ENCODE assay signal across 1 cellular context in the genomic region with DNA sequence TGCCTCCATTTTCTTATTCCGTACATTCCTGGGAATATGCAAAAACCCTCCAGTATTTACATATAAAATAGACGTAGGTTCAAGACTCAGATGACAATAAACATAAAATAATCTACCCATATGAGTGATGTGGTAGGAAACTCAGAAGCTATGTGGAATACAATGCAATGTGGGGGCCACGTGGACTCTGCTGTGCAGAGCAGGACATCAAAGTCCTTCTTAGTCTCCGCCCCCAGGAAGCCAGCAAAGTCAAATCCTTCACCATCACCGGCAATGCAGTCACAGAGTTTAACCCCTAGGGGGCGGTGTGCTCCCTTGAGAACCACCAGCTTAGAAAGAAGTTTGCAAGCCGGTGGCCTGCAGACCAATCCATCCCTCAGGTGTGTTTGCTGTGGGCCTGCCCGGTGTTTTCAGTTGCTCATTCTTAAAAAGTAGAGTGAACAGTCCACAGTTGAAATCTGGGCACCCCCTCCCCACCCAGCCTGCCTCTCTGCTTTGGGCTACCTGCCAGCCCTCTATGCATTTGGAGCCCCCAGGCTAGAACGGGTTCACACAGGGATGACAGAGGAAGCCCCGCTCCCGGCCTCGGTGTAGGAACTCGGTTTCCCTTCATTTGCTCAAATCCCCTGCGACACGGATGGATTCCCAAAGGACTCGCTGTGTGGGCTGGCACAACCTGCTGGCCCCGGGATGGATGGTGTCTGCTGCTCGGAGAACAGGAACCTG.
TF ChIP-seq lines count a peak whose summit lies in the region.

No MANE protein-coding gene starts in this region.

TF ChIP-seq in HepG2, 621 proteins besides CTCF, POLR2A, EP300 and RAD21 (continued from another document and continues in another):
- TF ChIP-seq, protein P1, sequence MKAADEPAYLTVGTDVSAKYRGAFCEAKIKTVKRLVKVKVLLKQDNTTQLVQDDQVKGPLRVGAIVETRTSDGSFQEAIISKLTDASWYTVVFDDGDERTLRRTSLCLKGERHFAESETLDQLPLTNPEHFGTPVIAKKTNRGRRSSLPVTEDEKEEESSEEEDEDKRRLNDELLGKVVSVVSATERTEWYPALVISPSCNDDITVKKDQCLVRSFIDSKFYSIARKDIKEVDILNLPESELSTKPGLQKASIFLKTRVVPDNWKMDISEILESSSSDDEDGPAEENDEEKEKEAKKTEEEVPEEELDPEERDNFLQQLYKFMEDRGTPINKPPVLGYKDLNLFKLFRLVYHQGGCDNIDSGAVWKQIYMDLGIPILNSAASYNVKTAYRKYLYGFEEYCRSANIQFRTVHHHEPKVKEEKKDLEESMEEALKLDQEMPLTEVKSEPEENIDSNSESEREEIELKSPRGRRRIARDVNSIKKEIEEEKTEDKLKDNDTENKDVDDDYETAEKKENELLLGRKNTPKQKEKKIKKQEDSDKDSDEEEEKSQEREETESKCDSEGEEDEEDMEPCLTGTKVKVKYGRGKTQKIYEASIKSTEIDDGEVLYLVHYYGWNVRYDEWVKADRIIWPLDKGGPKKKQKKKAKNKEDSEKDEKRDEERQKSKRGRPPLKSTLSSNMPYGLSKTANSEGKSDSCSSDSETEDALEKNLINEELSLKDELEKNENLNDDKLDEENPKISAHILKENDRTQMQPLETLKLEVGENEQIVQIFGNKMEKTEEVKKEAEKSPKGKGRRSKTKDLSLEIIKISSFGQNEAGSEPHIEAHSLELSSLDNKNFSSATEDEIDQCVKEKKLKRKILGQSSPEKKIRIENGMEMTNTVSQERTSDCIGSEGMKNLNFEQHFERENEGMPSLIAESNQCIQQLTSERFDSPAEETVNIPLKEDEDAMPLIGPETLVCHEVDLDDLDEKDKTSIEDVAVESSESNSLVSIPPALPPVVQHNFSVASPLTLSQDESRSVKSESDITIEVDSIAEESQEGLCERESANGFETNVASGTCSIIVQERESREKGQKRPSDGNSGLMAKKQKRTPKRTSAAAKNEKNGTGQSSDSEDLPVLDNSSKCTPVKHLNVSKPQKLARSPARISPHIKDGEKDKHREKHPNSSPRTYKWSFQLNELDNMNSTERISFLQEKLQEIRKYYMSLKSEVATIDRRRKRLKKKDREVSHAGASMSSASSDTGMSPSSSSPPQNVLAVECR (CRISPR knock-in tag; IDR thresholded peaks at IDR 0.05; ENCODE audit: borderline replicate concordance) = peak; percentile 63
- TF ChIP-seq, protein P2, sequence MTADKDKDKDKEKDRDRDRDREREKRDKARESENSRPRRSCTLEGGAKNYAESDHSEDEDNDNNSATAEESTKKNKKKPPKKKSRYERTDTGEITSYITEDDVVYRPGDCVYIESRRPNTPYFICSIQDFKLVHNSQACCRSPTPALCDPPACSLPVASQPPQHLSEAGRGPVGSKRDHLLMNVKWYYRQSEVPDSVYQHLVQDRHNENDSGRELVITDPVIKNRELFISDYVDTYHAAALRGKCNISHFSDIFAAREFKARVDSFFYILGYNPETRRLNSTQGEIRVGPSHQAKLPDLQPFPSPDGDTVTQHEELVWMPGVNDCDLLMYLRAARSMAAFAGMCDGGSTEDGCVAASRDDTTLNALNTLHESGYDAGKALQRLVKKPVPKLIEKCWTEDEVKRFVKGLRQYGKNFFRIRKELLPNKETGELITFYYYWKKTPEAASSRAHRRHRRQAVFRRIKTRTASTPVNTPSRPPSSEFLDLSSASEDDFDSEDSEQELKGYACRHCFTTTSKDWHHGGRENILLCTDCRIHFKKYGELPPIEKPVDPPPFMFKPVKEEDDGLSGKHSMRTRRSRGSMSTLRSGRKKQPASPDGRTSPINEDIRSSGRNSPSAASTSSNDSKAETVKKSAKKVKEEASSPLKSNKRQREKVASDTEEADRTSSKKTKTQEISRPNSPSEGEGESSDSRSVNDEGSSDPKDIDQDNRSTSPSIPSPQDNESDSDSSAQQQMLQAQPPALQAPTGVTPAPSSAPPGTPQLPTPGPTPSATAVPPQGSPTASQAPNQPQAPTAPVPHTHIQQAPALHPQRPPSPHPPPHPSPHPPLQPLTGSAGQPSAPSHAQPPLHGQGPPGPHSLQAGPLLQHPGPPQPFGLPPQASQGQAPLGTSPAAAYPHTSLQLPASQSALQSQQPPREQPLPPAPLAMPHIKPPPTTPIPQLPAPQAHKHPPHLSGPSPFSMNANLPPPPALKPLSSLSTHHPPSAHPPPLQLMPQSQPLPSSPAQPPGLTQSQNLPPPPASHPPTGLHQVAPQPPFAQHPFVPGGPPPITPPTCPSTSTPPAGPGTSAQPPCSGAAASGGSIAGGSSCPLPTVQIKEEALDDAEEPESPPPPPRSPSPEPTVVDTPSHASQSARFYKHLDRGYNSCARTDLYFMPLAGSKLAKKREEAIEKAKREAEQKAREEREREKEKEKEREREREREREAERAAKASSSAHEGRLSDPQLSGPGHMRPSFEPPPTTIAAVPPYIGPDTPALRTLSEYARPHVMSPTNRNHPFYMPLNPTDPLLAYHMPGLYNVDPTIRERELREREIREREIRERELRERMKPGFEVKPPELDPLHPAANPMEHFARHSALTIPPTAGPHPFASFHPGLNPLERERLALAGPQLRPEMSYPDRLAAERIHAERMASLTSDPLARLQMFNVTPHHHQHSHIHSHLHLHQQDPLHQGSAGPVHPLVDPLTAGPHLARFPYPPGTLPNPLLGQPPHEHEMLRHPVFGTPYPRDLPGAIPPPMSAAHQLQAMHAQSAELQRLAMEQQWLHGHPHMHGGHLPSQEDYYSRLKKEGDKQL (CRISPR knock-in tag; IDR thresholded peaks at IDR 0.05; ENCODE audit: low read depth) = no peak
- TF ChIP-seq ZNF792 (CRISPR knock-in tag; IDR thresholded peaks at IDR 0.05) (peak; percentile 85), ZNF878 (CRISPR knock-in tag; IDR thresholded peaks at IDR 0.05) (0 out of 2 replicates have a peak, but pooled peaks have one; percentile 53), ZNF292 (CRISPR knock-in tag; IDR thresholded peaks at IDR 0.05; ENCODE audit: borderline replicate concordance, low read depth) (peak; percentile 32; the same call in 1 of the 2 replicates), SCMH1 (CRISPR knock-in tag; IDR thresholded peaks at IDR 0.05; ENCODE audit: borderline replicate concordance) (no peak), NR2F1 (CRISPR knock-in tag; IDR thresholded peaks at IDR 0.05) (no peak), KDM3A (CRISPR knock-in tag; IDR thresholded peaks at IDR 0.05; ENCODE audit: low read depth) (peak; percentile 62; the same call in 1 of the 2 replicates), HNF4A (CRISPR knock-in tag; IDR thresholded peaks at IDR 0.05) (peak; percentile 91), ZNF83 (CRISPR knock-in tag; IDR thresholded peaks at IDR 0.05; ENCODE audit: borderline replicate concordance) (no peak), ZFP36L2 (CRISPR knock-in tag; IDR thresholded peaks at IDR 0.05) (no peak), ZNF816 (CRISPR knock-in tag; IDR thresholded peaks at IDR 0.05; ENCODE audit: borderline replicate concordance) (no peak), GLI4 (CRISPR knock-in tag; IDR thresholded peaks at IDR 0.05; ENCODE audit: borderline replicate concordance) (no peak), RFXANK (CRISPR knock-in tag; IDR thresholded peaks at IDR 0.05) (peak; percentile 78; the same call in 1 of the 2 replicates), SP4 (CRISPR knock-in tag; IDR thresholded peaks at IDR 0.05) (peak; percentile 63; the same call in 1 of the 2 replicates), KLF11 (CRISPR knock-in tag; IDR thresholded peaks at IDR 0.05) (peak; percentile 75), RARA (CRISPR knock-in tag; IDR thresholded peaks at IDR 0.05) (peak; percentile 36; the same call in 1 of the 2 replicates), MXD4 (CRISPR knock-in tag; IDR thresholded peaks at IDR 0.05) (peak; percentile 94), TOPORS (CRISPR knock-in tag; IDR thresholded peaks at IDR 0.05) (no peak), SRF (IDR thresholded peaks at IDR 0.05; ENCODE audit: low read depth, low read length) (no peak), KLF15 (CRISPR knock-in tag; IDR thresholded peaks at IDR 0.05; ENCODE audit: borderline replicate concordance) (no peak), KDM2A (CRISPR knock-in tag; IDR thresholded peaks at IDR 0.05; ENCODE audit: borderline replicate concordance, low read depth) (peak; percentile 82), ZBTB20 (CRISPR knock-in tag; IDR thresholded peaks at IDR 0.05; ENCODE audit: borderline replicate concordance, low read depth) (peak; percentile 74; the same call in 1 of the 2 replicates), HOXA3 (CRISPR knock-in tag; IDR thresholded peaks at IDR 0.05) (peak; percentile 68), ZMYM2 (CRISPR knock-in tag; IDR thresholded peaks at IDR 0.05) (0 out of 2 replicates have a peak, but pooled peaks have one; percentile 21), ZNF543 (CRISPR knock-in tag; IDR thresholded peaks at IDR 0.05) (0 out of 2 replicates have a peak, but pooled peaks have one; percentile 39), DNMT3B (CRISPR knock-in tag; conservative IDR thresholded peaks at IDR 0.05) (no peak), TAF1 (CRISPR knock-in tag; IDR thresholded peaks at IDR 0.05) (peak; percentile 30), PHB2 (IDR thresholded peaks at IDR 0.05; ENCODE audit: partially characterized antibody) (no peak), NFE2L2 (IDR thresholded peaks at IDR 0.05; ENCODE audit: low read length) (0 out of 2 replicates have a peak, but pooled peaks have one; percentile 23), HDAC1 (CRISPR knock-in tag; IDR thresholded peaks at IDR 0.05) (0 out of 2 replicates have a peak, but pooled peaks have one; percentile 53), ZNF12 (CRISPR knock-in tag; IDR thresholded peaks at IDR 0.05) (peak; percentile 50; the same call in 1 of the 2 replicates), ERF (CRISPR knock-in tag; IDR thresholded peaks at IDR 0.05) (peak; percentile 92)
- TF ChIP-seq, protein P3, sequence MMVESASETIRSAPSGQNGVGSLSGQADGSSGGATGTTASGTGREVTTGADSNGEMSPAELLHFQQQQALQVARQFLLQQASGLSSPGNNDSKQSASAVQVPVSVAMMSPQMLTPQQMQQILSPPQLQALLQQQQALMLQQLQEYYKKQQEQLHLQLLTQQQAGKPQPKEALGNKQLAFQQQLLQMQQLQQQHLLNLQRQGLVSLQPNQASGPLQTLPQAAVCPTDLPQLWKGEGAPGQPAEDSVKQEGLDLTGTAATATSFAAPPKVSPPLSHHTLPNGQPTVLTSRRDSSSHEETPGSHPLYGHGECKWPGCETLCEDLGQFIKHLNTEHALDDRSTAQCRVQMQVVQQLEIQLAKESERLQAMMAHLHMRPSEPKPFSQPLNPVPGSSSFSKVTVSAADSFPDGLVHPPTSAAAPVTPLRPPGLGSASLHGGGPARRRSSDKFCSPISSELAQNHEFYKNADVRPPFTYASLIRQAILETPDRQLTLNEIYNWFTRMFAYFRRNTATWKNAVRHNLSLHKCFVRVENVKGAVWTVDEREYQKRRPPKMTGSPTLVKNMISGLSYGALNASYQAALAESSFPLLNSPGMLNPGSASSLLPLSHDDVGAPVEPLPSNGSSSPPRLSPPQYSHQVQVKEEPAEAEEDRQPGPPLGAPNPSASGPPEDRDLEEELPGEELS (CRISPR knock-in tag; IDR thresholded peaks at IDR 0.05) = peak; percentile 58
- TF ChIP-seq, protein P4, sequence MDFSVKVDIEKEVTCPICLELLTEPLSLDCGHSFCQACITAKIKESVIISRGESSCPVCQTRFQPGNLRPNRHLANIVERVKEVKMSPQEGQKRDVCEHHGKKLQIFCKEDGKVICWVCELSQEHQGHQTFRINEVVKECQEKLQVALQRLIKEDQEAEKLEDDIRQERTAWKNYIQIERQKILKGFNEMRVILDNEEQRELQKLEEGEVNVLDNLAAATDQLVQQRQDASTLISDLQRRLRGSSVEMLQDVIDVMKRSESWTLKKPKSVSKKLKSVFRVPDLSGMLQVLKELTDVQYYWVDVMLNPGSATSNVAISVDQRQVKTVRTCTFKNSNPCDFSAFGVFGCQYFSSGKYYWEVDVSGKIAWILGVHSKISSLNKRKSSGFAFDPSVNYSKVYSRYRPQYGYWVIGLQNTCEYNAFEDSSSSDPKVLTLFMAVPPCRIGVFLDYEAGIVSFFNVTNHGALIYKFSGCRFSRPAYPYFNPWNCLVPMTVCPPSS (IDR thresholded peaks at IDR 0.05) = no peak
- TF ChIP-seq, protein P5, sequence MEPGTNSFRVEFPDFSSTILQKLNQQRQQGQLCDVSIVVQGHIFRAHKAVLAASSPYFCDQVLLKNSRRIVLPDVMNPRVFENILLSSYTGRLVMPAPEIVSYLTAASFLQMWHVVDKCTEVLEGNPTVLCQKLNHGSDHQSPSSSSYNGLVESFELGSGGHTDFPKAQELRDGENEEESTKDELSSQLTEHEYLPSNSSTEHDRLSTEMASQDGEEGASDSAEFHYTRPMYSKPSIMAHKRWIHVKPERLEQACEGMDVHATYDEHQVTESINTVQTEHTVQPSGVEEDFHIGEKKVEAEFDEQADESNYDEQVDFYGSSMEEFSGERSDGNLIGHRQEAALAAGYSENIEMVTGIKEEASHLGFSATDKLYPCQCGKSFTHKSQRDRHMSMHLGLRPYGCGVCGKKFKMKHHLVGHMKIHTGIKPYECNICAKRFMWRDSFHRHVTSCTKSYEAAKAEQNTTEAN (CRISPR knock-in tag; conservative IDR thresholded peaks at IDR 0.05) = peak; percentile 67; the same call in 1 of the 2 replicates
- TF ChIP-seq, protein P6, sequence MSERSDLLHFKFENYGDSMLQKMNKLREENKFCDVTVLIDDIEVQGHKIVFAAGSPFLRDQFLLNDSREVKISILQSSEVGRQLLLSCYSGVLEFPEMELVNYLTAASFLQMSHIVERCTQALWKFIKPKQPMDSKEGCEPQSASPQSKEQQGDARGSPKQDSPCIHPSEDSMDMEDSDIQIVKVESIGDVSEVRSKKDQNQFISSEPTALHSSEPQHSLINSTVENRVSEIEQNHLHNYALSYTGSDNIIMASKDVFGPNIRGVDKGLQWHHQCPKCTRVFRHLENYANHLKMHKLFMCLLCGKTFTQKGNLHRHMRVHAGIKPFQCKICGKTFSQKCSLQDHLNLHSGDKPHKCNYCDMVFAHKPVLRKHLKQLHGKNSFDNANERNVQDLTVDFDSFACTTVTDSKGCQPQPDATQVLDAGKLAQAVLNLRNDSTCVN (CRISPR knock-in tag; IDR thresholded peaks at IDR 0.05; ENCODE audit: borderline replicate concordance) = peak; percentile 64; the same call in 1 of the 2 replicates
- TF ChIP-seq, protein P7, sequence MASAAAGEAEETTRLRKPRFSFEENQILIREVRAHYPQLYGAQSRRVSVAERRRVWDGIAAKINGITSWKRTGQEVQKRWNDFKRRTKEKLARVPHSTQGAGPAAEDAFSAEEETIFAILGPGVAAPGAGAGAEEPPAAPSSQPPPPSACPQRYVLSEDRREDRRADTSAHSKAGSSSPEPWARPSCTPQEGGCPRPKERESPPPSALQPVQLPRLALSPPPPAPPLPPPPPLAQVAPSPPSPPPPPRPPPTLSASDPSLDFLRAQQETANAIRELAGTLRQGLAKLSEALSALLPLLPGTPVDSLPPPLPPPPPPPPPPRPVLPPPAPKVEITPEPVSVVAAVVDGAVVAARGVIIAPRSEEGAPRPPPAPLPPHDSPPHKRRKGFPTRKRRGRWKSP (CRISPR knock-in tag; IDR thresholded peaks at IDR 0.05) = 0 out of 2 replicates have a peak, but pooled peaks have one; percentile 51
